In genomic region chr16:6687593-6687992, GRCh38 we compare ENCODE assay signal across 27 cellular contexts.
"Had no signal": no experiment of that assay in that cellular context is flagged by ENCODE, and none has a peak within 500 bp of the region (broad histone marks: within the 10 kb centered on the region; RNA-seq: fewer than 3 reads in every experiment).

No MANE protein-coding gene starts in this region.

- DNase-seq: hypothalamus; immature natural killer cell; left ventricle myocardium inferior; mesendoderm; naive B cell; natural killer cell; nephron progenitor cell; occipital lobe; psoas muscle; sigmoid colon; small intestine; spleen; stimulated activated CD4-positive, alpha-beta T cell treated with anti-CD3 and anti-CD28 coated beads, Interleukin-4, amount 100 ng/mL, for 24 hours; stimulated activated naive CD4-positive, alpha-beta T cell; uterus had no signal

- H3K27ac ChIP-seq: left ventricle myocardium inferior, neural progenitor cell, neutrophil, parathyroid adenoma, psoas muscle, right atrium auricular region, sigmoid colon, spleen, suprapubic skin, tibial nerve, uterus had no signal

- FAIRE-seq: islet of Langerhans, small intestine had no signal

- H3K36me3 Mint-ChIP-seq: immature natural killer cell; mesothelial cell of epicardium; naive B cell; natural killer cell; neural progenitor cell; stimulated activated effector memory CD8-positive, alpha-beta T cell treated with anti-CD3 and anti-CD28 coated beads, Interleukin-12 subunit alpha, Interleukin-12 subunit beta, amount 100 ng/mL, for 72 hours; type B pancreatic cell had no signal

- H2AFZ ChIP-seq: neural progenitor cell, parathyroid adenoma had no signal

- H3K4me3 ChIP-seq: left ventricle myocardium inferior, lung, neural progenitor cell, psoas muscle, right atrium auricular region, sigmoid colon, spleen, suprapubic skin, tibial nerve, uterus had no signal

- H3K4me1 Mint-ChIP-seq: immature natural killer cell; mesothelial cell of epicardium; naive B cell; natural killer cell; nephron progenitor cell; neural progenitor cell; stimulated activated effector memory CD8-positive, alpha-beta T cell treated with anti-CD3 and anti-CD28 coated beads, Interleukin-12 subunit alpha, Interleukin-12 subunit beta, amount 100 ng/mL, for 72 hours had no signal

- H3K27me3 ChIP-seq: neutrophil, right atrium auricular region, spleen, suprapubic skin, tibial nerve, uterus had no signal

- H3K4me2 ChIP-seq: neural progenitor cell had no signal

- H3K9me3 Mint-ChIP-seq: type B pancreatic cell had no signal

- H3K36me3 ChIP-seq: left ventricle myocardium inferior, neural progenitor cell, neutrophil, right atrium auricular region, sigmoid colon, spleen, suprapubic skin, tibial nerve, uterus had no signal

- H3K9me3 ChIP-seq: neutrophil, psoas muscle, sigmoid colon, suprapubic skin, uterus had no signal

- H3K79me2 ChIP-seq: parathyroid adenoma had no signal

- H3K27ac Mint-ChIP-seq: immature natural killer cell; mesothelial cell of epicardium; naive B cell; natural killer cell; nephron progenitor cell; neural progenitor cell; stimulated activated effector memory CD8-positive, alpha-beta T cell treated with anti-CD3 and anti-CD28 coated beads, Interleukin-12 subunit alpha, Interleukin-12 subunit beta, amount 100 ng/mL, for 72 hours; stimulated activated naive CD8-positive, alpha-beta T cell treated with anti-CD3 and anti-CD28 coated beads, Interleukin-15, Interleukin-2, amounts not matched to agents 100 ng/mL and 50 ng/mL, for 24 hours; type B pancreatic cell had no signal

- ATAC-seq: natural killer cell; psoas muscle; stimulated activated effector memory CD8-positive, alpha-beta T cell treated with anti-CD3 and anti-CD28 coated beads, Interleukin-12 subunit alpha, Interleukin-12 subunit beta, amount 100 ng/mL, for 72 hours had no signal

- H3K4me1 ChIP-seq: left ventricle myocardium inferior, parathyroid adenoma, psoas muscle, right atrium auricular region, sigmoid colon, spleen, suprapubic skin, tibial nerve, uterus had no signal

- H3K9ac ChIP-seq: neural progenitor cell, parathyroid adenoma had no signal

- H3K4me3 Mint-ChIP-seq: immature natural killer cell; mesothelial cell of epicardium; naive B cell; natural killer cell; nephron progenitor cell; neural progenitor cell; stimulated activated effector memory CD8-positive, alpha-beta T cell treated with anti-CD3 and anti-CD28 coated beads, Interleukin-12 subunit alpha, Interleukin-12 subunit beta, amount 100 ng/mL, for 72 hours; stimulated activated naive CD8-positive, alpha-beta T cell treated with anti-CD3 and anti-CD28 coated beads, Interleukin-15, Interleukin-2, amounts not matched to agents 100 ng/mL and 50 ng/mL, for 24 hours; type B pancreatic cell had no signal

- H3K27me3 Mint-ChIP-seq: naive B cell; stimulated activated naive CD8-positive, alpha-beta T cell treated with anti-CD3 and anti-CD28 coated beads, Interleukin-15, Interleukin-2, amounts not matched to agents 100 ng/mL and 50 ng/mL, for 24 hours had no signal
